1 cellular context compared by ENCODE assay signal in genomic region chr2:49980774-49981173, GRCh38.
TF ChIP-seq lines count a peak whose summit lies in the region.

No MANE protein-coding gene starts in this region.

TF ChIP-seq in A549, 52 proteins besides CTCF, POLR2A, EP300 and RAD21 (continued from another document):
- TF ChIP-seq, protein P1, sequence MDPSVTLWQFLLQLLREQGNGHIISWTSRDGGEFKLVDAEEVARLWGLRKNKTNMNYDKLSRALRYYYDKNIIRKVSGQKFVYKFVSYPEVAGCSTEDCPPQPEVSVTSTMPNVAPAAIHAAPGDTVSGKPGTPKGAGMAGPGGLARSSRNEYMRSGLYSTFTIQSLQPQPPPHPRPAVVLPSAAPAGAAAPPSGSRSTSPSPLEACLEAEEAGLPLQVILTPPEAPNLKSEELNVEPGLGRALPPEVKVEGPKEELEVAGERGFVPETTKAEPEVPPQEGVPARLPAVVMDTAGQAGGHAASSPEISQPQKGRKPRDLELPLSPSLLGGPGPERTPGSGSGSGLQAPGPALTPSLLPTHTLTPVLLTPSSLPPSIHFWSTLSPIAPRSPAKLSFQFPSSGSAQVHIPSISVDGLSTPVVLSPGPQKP (IDR thresholded peaks at IDR 0.05; ENCODE audit: low read depth, low read length): no peak
- TF ChIP-seq NFE2L2 (conservative IDR thresholded peaks at IDR 0.05; ENCODE audit: low read length) (no peak), CBX8 (IDR thresholded peaks at IDR 0.05) (no peak), FOSB (CRISPR knock-in tag; IDR thresholded peaks at IDR 0.05) (no peak), HOXA7 (CRISPR knock-in tag; IDR thresholded peaks at IDR 0.05) (no peak), JUN (IDR thresholded peaks at IDR 0.05) (no peak), CHD4 (IDR thresholded peaks at IDR 0.05; ENCODE audit: borderline replicate concordance) (no peak), POLR2AphosphoS2 (conservative IDR thresholded peaks at IDR 0.05; ENCODE audit: low read length) (no peak), FOSL2 (IDR thresholded peaks at IDR 0.05) (no peak), FOSL2 (CRISPR knock-in tag; IDR thresholded peaks at IDR 0.05) (0 out of 2 replicates have a peak, but pooled peaks have one; percentile 14), CEBPB (IDR thresholded peaks at IDR 0.05) (no peak)
